In genomic region chr2:152718047-152718908, GRCh38 we compare ENCODE assay signal across 1 cellular context.
TF ChIP-seq lines count a peak whose summit lies in the region.

Gene ARL6IP6 (plus strand): TSS chr2:152718620. CDS start chr2:152718625, 5 bp downstream.

TF ChIP-seq in IMR-90, 13 proteins besides CTCF, POLR2A, EP300 and RAD21 (continued from another document):
- TF ChIP-seq ELK1 (IDR thresholded peaks at IDR 0.05; ENCODE audit: borderline replicate concordance, low read depth, low read length) (no peak), RCOR1 (IDR thresholded peaks at IDR 0.05; ENCODE audit: insufficient replicate concordance, low read length) (no peak)
